ENCODE assay signal across 8 cellular contexts in the genomic region with DNA sequence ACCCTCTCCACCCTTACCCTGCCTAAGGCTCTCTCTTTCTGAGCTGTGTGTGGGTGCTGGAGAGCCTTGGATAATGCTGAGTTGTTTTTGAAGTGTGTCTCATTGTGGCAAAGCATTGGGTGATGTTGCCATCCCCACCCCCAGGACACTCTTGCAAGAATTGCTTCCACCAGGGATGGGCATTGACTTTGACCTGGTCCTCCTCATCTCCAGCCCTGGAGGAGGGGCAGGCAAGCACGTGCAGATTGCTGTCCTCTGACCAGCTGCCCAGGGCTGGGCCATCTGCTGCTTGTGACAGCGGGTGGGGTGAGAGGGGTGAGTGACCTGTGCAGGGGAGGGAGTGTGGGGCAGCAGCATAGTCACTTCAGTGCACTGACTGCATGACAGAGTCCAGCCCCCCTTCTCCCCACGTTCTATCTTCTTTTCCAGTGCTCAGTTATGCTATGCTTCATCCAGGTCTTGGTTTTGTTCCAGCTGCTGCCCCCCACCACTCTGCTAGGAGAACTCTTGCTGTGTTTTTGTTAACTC. TPM values are rescaled to one million over a fixed set of nuclear protein-coding genes. Genes with fewer than 3 reads are reported as not detected.
DNase-seq lines count a peak whose midpoint lies in the region; ATAC-seq and TF ChIP-seq lines count a peak whose summit lies in the region.

No MANE protein-coding gene starts in this region.

- no peak for TF ChIP-seq CTCF in GM20000 (IDR thresholded peaks at IDR 0.05; ENCODE audit: extremely low read depth, missing control alignments)

- no peak overlapping the region for H3K4me3 ChIP-seq in thymus (ENCODE audit: low read length)

- peaks cover 75% of the 10 kb centered on the region for H3K4me1 Mint-ChIP-seq in T-helper 1 cell treated with Interleukin-12 subunit alpha and Interleukin-12 subunit beta and Interleukin-4 antibody, amounts not matched to agents 30 μg/mL and 1 μg/mL, for 36 hours (ENCODE audit: low read depth)
- peaks cover 89% of the 10 kb centered on the region for H3K4me1 Mint-ChIP-seq in activated T-cell treated with anti-CD3 and anti-CD28 coated beads, Interleukin-2, amount 50 U/mL, for 72 hours (ENCODE audit: low read depth)

- H3K4me1 ChIP-seq in thymus (ENCODE audit: control insufficient read depth, insufficient read depth, low read length) = peaks cover 29% of the 10 kb centered on the region

- H3K36me3 ChIP-seq in thymus (ENCODE audit: control insufficient read depth, insufficient read depth) = peaks cover 5% of the 10 kb centered on the region

- no peaks in the 10 kb centered on the region for H3K27me3 Mint-ChIP-seq in T-helper 1 cell treated with Interleukin-12 subunit alpha and Interleukin-12 subunit beta and Interleukin-4 antibody, amounts not matched to agents 30 μg/mL and 1 μg/mL, for 36 hours (ENCODE audit: low read depth)
- no peaks in the 10 kb centered on the region for H3K27me3 Mint-ChIP-seq in activated T-cell treated with anti-CD3 and anti-CD28 coated beads, Interleukin-2, amount 50 U/mL, for 72 hours (ENCODE audit: low read depth)

- intact Hi-C loops in left colon (cut with DNase I, micrococcal nuclease) = no loop called here

- peak overlapping the region; percentile 92 for H3K27ac Mint-ChIP-seq in T-helper 1 cell treated with Interleukin-12 subunit alpha and Interleukin-12 subunit beta and Interleukin-4 antibody, amounts not matched to agents 30 μg/mL and 1 μg/mL, for 36 hours
- peak overlapping the region; percentile 95 for H3K27ac Mint-ChIP-seq in activated T-cell treated with anti-CD3 and anti-CD28 coated beads, Interleukin-2, amount 50 U/mL, for 72 hours

- peak; percentile 40 to 55 for ATAC-seq in activated T-cell treated with anti-CD3 and anti-CD28 coated beads, Interleukin-2, amount 50 U/mL, for 72 hours (replicated peaks in 1 of 2)
- ATAC-seq in left colon (peak; percentile 80), HG02981 (IDR thresholded peaks at IDR 0.05; ENCODE audit: unreplicated experiment) (no peak)

- no peaks in the 10 kb centered on the region for H3K27me3 ChIP-seq in thymus (ENCODE audit: control insufficient read depth, insufficient read depth)

- H3K4me3 Mint-ChIP-seq in T-helper 1 cell treated with Interleukin-12 subunit alpha and Interleukin-12 subunit beta and Interleukin-4 antibody, amounts not matched to agents 30 μg/mL and 1 μg/mL, for 36 hours = peak overlapping the region; percentile 69
- H3K4me3 Mint-ChIP-seq in activated T-cell treated with anti-CD3 and anti-CD28 coated beads, Interleukin-2, amount 50 U/mL, for 72 hours = peak overlapping the region; percentile 76 to 85

- 87% methylated on average over 3 of the region's 3 CpGs for WGBS in thymus

- H3K9me3 Mint-ChIP-seq in T-helper 1 cell treated with Interleukin-12 subunit alpha and Interleukin-12 subunit beta and Interleukin-4 antibody, amounts not matched to agents 30 μg/mL and 1 μg/mL, for 36 hours = peaks cover 21% of the 10 kb centered on the region
- peaks cover 8 to 12% of the 10 kb centered on the region in 2 donors for H3K9me3 Mint-ChIP-seq in activated T-cell treated with anti-CD3 and anti-CD28 coated beads, Interleukin-2, amount 50 U/mL, for 72 hours

- H3K27ac ChIP-seq in thymus (ENCODE audit: low read depth) = peak overlapping the region; percentile 77

- H3K36me3 Mint-ChIP-seq in T-helper 1 cell treated with Interleukin-12 subunit alpha and Interleukin-12 subunit beta and Interleukin-4 antibody, amounts not matched to agents 30 μg/mL and 1 μg/mL, for 36 hours (ENCODE audit: low read depth) = peaks cover 23% of the 10 kb centered on the region
- peaks cover 12 to 19% of the 10 kb centered on the region in 2 donors for H3K36me3 Mint-ChIP-seq in activated T-cell treated with anti-CD3 and anti-CD28 coated beads, Interleukin-2, amount 50 U/mL, for 72 hours (ENCODE audit: insufficient read depth in 2 of 2)

- H3K9me3 ChIP-seq in thymus (ENCODE audit: control insufficient read depth) = peaks cover 1% of the 10 kb centered on the region

- DNase-seq in T-helper 1 cell = no peak
- DNase-seq in activated T-cell treated with anti-CD3 and anti-CD28 coated beads, Interleukin-2, amount 50 U/mL, for 72 hours = peak in 1 of 2 donors; percentile 48
- peak; percentile 61 to 77 for DNase-seq in left colon
- no peak for DNase-seq in GM20000 (ENCODE audit: low spot score)
- no peak for DNase-seq in EL

RNA-seq across cellular contexts. Expression of gene SUSD6, which starts 26.2 kb away (rescaled TPM):
- 10 to 100 TPM; 60.3 to 73.8 TPM for total RNA-seq in activated T-cell treated with anti-CD3 and anti-CD28 coated beads, Interleukin-2, amount 50 U/mL, for 72 hours
- total RNA-seq in left colon = 10 to 100 TPM; 73.8 to 98.9 TPM
- polyA plus RNA-seq in thymus = 23.7 TPM

Comparison
In these comparisons a context has a peak if more than half of its experiments do, and no peak if none do; other contexts are left out.
1. DNase-seq: peak in left colon (2 of 2); none in T-helper 1 cell (0 of 5), GM20000 (single experiment) and EL (single experiment).